Comparison of ENCODE assay signal across 9 cellular contexts in genomic region chr10:17756557-17757208, GRCh38. TPM values are rescaled to one million over a fixed set of nuclear protein-coding genes. Genes with fewer than 3 reads are reported as not detected.
DNase-seq lines count a peak whose midpoint lies in the region; ATAC-seq and TF ChIP-seq lines count a peak whose summit lies in the region.
"Had no signal": no experiment of that assay in that cellular context is flagged by ENCODE, and none has a peak within 500 bp of the region (broad histone marks: within the 10 kb centered on the region; RNA-seq: fewer than 3 reads in every experiment).

No MANE protein-coding gene starts in this region.

- peaks cover 4% of the 10 kb centered on the region for H3K4me1 ChIP-seq in RWPE2 (ENCODE audit: insufficient read depth, poor library complexity, severe bottlenecking)
- no peaks in the 10 kb centered on the region for H3K4me1 ChIP-seq in ovary (ENCODE audit: insufficient read depth)

- H3K9me3 ChIP-seq in RWPE2 (ENCODE audit: severe bottlenecking) (no peaks in the 10 kb centered on the region), ovary (no peaks in the 10 kb centered on the region), WERI-Rb-1 (ENCODE audit: severe bottlenecking) (no peaks in the 10 kb centered on the region)

- DNase-seq in RWPE2 (ENCODE audit: low spot score) (no peak), lung microvascular endothelial cell (ENCODE audit: low read depth in 2 of 2) (peak; percentile 43 to 93), ovary (no peak), DMS153 (lab: John Stamatoyannopoulos, UW) (no peak), WERI-Rb-1 (no peak), NCI-H1436 treated with DMSO at 0.1 percent for 48 hours (lab: John Stamatoyannopoulos, UW) (no peak)

- TF ChIP-seq CTCF in RWPE2 (IDR thresholded peaks at IDR 0.05; ENCODE audit: poor library complexity, severe bottlenecking) = no peak
- no peak for TF ChIP-seq CTCF in ovary (IDR thresholded peaks at IDR 0.05)
- no peak for TF ChIP-seq CTCF in WERI-Rb-1 (IDR thresholded peaks at IDR 0.05; ENCODE audit: low read depth, low read length)

- intact Hi-C loops in ovary (cut with DNase I) = no loop called here

- TF ChIP-seq POLR2A in ovary (IDR thresholded peaks at IDR 0.05) = no peak

- H3K4me3 ChIP-seq in RWPE2 (ENCODE audit: severe bottlenecking) = peak overlapping the region; percentile 12
- no peak overlapping the region for H3K4me3 ChIP-seq in ovary
- no peak overlapping the region for H3K4me3 ChIP-seq in WERI-Rb-1 (ENCODE audit: low read depth, low read length)
- H3K4me3 ChIP-seq: SK-N-MC had no signal

- ATAC-seq in GM19035 (IDR thresholded peaks at IDR 0.05; ENCODE audit: unreplicated experiment) (peak; percentile 92), HG02840 (IDR thresholded peaks at IDR 0.05; ENCODE audit: low FRiP score, unreplicated experiment) (peak; percentile 91), RWPE2 (ENCODE audit: low read depth) (peak; percentile 56)

- H3K27me3 ChIP-seq in RWPE2 (ENCODE audit: insufficient read depth, poor library complexity, severe bottlenecking) (no peaks in the 10 kb centered on the region), ovary (no peaks in the 10 kb centered on the region), WERI-Rb-1 (ENCODE audit: insufficient read depth, low read depth, severe bottlenecking) (no peaks in the 10 kb centered on the region)

- TF ChIP-seq EP300 in ovary (IDR thresholded peaks at IDR 0.05) = no peak

- 47 to 59% (median 49%) methylated on average over 7 of the region's 7 CpGs for WGBS in ovary, 3 donors

- H3K36me3 ChIP-seq in RWPE2 (ENCODE audit: low read depth) (no peaks in the 10 kb centered on the region), ovary (no peaks in the 10 kb centered on the region), WERI-Rb-1 (no peaks in the 10 kb centered on the region)

- H3K27ac ChIP-seq in RWPE2 (ENCODE audit: poor library complexity, severe bottlenecking) (no peak overlapping the region), ovary (no peak overlapping the region), WERI-Rb-1 (no peak overlapping the region)
- H3K27ac ChIP-seq: SK-N-MC had no signal

RNA-seq across cellular contexts. Expression of gene TMEM236, which starts 4.7 kb away (rescaled TPM):
- 0.65 and 0.79 TPM in 2 replicates for total RNA-seq in lung microvascular endothelial cell
- total RNA-seq in ovary = under 1 TPM; 0.11 to 0.72 (median 0.32) TPM
- polyA plus RNA-seq in ovary = under 1 TPM; 0.12 to 0.57 TPM

RNA-seq across cellular contexts. Expression of gene MRC1, which starts 52.5 kb away (rescaled TPM):
- total RNA-seq in lung microvascular endothelial cell = 148 and 201 TPM in 2 replicates
- 10 to 100 TPM in 5 of 7 donors, 1 to 10 TPM in 2; 6.6 to 39.9 (median 13.3) TPM for total RNA-seq in ovary
- 10 to 100 TPM in 1 of 2 donors, 1 to 10 TPM in 1; 7.9 to 26.6 TPM for polyA plus RNA-seq in ovary

Comparison
In these comparisons a context has a peak if more than half of its experiments do, and no peak if none do; other contexts are left out.
1. DNase-seq: peak in lung microvascular endothelial cell (2 of 2); none in RWPE2 (single experiment), ovary (0 of 5), DMS153 (single experiment), WERI-Rb-1 (single experiment) and NCI-H1436 treated with DMSO at 0.1 percent for 48 hours (single experiment).
2. Peak in every context shown above with its lines, with median percentiles within 50 percentile points of each other: ATAC-seq.